Comparison of ENCODE assay signal across 13 cellular contexts in the genomic region with DNA sequence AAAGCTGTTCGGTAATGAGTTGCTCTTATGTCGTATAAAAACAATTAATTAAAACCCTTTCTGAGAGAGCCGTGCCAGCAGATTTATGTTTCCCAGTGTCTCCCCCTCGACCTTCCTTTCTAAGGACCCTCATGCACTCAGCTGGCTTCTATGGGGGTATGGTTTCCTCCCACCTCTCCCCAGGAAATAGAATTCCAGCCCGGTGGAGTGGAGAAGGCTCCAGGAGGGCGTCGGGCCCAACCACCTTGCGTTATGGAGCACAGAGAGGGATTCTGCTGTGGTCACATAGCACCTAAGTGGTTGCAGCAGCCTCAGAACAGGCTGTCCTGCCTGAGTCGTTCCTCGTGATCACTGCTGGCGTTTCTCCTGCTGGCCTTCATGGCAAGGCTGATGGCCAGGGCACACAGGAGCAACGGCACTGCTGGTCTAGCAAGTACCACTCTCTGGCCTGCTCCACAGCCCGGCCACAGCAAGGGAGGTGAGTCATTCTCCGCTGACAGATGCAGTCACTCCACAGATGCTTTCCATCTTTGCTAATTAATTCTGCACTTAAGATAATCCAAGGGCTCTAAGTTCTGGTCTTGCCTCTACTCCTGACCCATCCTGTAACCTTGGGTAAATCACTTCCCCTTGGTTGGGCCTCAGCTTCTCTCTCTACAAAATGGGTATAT.
DNase-seq lines count a peak whose midpoint lies in the region; ATAC-seq, FAIRE-seq and TF ChIP-seq lines count a peak whose summit lies in the region.
"Had no signal": no experiment of that assay in that cellular context is flagged by ENCODE, and none has a peak within 500 bp of the region (broad histone marks: within the 10 kb centered on the region; RNA-seq: fewer than 3 reads in every experiment).

No MANE protein-coding gene starts in this region.

- H3K4me1 Mint-ChIP-seq in effector memory CD8-positive, alpha-beta T cell (ENCODE audit: low read depth in 2 of 2) = peaks cover 0 to 1% of the 10 kb centered on the region in 2 donors

- TF ChIP-seq CTCF in fibroblast of mammary gland (conservative IDR thresholded peaks at IDR 0.05; ENCODE audit: control insufficient read depth, insufficient read depth, low read depth, low read length) = no peak

- no peaks in the 10 kb centered on the region for H3K9me3 Mint-ChIP-seq in effector memory CD8-positive, alpha-beta T cell
- H3K9me3 Mint-ChIP-seq: CD8-positive, alpha-beta memory T cell had no signal

- H3K36me3 Mint-ChIP-seq in effector memory CD8-positive, alpha-beta T cell (ENCODE audit: insufficient read depth) = no peaks in the 10 kb centered on the region
- H3K36me3 Mint-ChIP-seq: CD8-positive, alpha-beta memory T cell had no signal

- FAIRE-seq in GM12891 (lab: Jason Lieb, UNC) = no peak

- H3K4me3 ChIP-seq in fibroblast of mammary gland (ENCODE audit: control insufficient read depth, low read depth, low read length) = no peak overlapping the region
- H3K4me3 ChIP-seq: ovary, SJSA1 had no signal

- DNase-seq in AG20443 (ENCODE audit: low spot score) (peak; percentile 89), RKO (ENCODE audit: low spot score) (peak; percentile 14), fibroblast of mammary gland (ENCODE audit: low read depth) (peak; percentile 77), midbrain (lab: John Stamatoyannopoulos, UW) (peak; percentile 52), GM12891 (ENCODE audit: insufficient read length, low spot score) (no peak), NCI-H2107 treated with DMSO at 0.1 percent for 48 hours (lab: John Stamatoyannopoulos, UW; ENCODE audit: unreplicated experiment) (no peak), NCI-H2171 (lab: John Stamatoyannopoulos, UW) (no peak)
- DNase-seq in effector memory CD8-positive, alpha-beta T cell = no peak
- DNase-seq: activated CD8-positive, alpha-beta T cell treated with anti-CD3 and anti-CD28 coated beads, Interleukin-2, amount 10 ng/mL, durations not matched to agents 7 days and 5 days; CD8-positive, alpha-beta memory T cell; cerebellar nuclear complex; ovary had no signal

- H3K4me3 Mint-ChIP-seq in effector memory CD8-positive, alpha-beta T cell = no peak overlapping the region
- H3K4me3 Mint-ChIP-seq: activated CD8-positive, alpha-beta T cell treated with anti-CD3 and anti-CD28 coated beads, Interleukin-2, amount 10 ng/mL, durations not matched to agents 7 days and 5 days; CD8-positive, alpha-beta memory T cell had no signal

- ATAC-seq in effector memory CD8-positive, alpha-beta T cell (replicated peaks) = no peak
- ATAC-seq: activated CD8-positive, alpha-beta T cell treated with anti-CD3 and anti-CD28 coated beads, Interleukin-2, amount 10 ng/mL, durations not matched to agents 7 days and 5 days had no signal

- TF ChIP-seq POLR2A in GM12891 (IDR thresholded peaks at IDR 0.05; ENCODE audit: low read depth, low read length) = no peak

- H3K27ac Mint-ChIP-seq in effector memory CD8-positive, alpha-beta T cell = no peak overlapping the region
- H3K27ac Mint-ChIP-seq: activated CD8-positive, alpha-beta T cell treated with anti-CD3 and anti-CD28 coated beads, Interleukin-2, amount 10 ng/mL, durations not matched to agents 7 days and 5 days; CD8-positive, alpha-beta memory T cell had no signal

- H3K27me3 Mint-ChIP-seq in effector memory CD8-positive, alpha-beta T cell = peaks cover 43 to 70% of the 10 kb centered on the region in 2 donors

TF ChIP-seq in GM12891, 5 proteins besides CTCF, POLR2A, EP300 and RAD21:
- TF ChIP-seq PAX5 (IDR thresholded peaks at IDR 0.05; ENCODE audit: insufficient read depth, low read length, severe bottlenecking) (no peak), POU2F2 (IDR thresholded peaks at IDR 0.05; ENCODE audit: low read depth, low read length) (no peak), POLR2AphosphoS5 (IDR thresholded peaks at IDR 0.05; ENCODE audit: low read depth, low read length) (no peak), SPI1 (IDR thresholded peaks at IDR 0.05; ENCODE audit: low read depth, low read length) (no peak), TAF1 (IDR thresholded peaks at IDR 0.05; ENCODE audit: low read depth, low read length) (no peak)
TF ChIP-seq in GM12891: peak in this region for 0.

Comparison
In these comparisons a context has a peak if more than half of its experiments do, and no peak if none do; other contexts are left out.
1. DNase-seq: peak in AG20443 (single experiment), RKO (single experiment), fibroblast of mammary gland (single experiment) and midbrain (single experiment); none in GM12891 (single experiment), effector memory CD8-positive, alpha-beta T cell (0 of 3), NCI-H2107 treated with DMSO at 0.1 percent for 48 hours (single experiment) and NCI-H2171 (single experiment).